In the genomic region with DNA sequence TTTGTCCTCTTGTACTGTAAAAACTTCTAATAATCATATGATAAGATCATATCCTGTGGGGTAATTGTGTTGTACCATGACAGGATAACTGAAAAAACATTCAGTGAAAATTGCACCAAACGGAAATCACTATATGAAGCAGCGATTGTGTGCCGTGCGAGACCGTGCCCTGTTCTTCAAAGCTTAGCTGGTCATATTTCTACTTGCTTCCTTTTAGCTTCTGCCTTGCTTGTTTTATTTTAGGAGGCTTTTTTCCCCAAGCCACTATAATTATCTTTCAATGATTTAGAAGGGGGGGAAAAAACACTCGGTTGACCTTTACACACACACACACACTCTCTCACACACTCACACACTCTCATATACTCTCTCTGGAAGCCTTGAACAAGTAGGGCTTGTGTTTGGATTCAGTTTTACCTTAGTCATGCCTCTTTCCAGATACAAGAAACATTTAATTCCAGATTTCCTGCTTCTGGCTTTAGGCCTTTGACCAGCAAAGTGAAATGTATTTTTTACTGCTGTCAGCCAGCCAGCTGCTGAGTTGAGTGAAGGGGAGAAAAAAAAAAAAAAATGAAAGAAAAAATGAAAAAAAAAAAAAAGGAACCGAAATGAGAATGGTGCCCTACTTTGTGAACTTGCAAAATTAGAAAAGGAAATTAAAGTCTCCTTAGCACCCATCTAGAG, we compare ENCODE assay signal across 1 cellular context.
TF ChIP-seq lines count a peak whose summit lies in the region.

No MANE protein-coding gene starts in this region.

TF ChIP-seq in SK-N-SH, 30 proteins besides CTCF, POLR2A, EP300 and RAD21 (continued from another document):
- TF ChIP-seq POLR2AphosphoS5 (IDR thresholded peaks at IDR 0.05; ENCODE audit: low read depth, low read length) (no peak), YY1 (IDR thresholded peaks at IDR 0.05; ENCODE audit: low read depth) (no peak), RFX5 (IDR thresholded peaks at IDR 0.05; ENCODE audit: low read length) (no peak), TCF12 (IDR thresholded peaks at IDR 0.05) (peak; percentile 27; the same call in 1 of the 2 replicates), JUND (IDR thresholded peaks at IDR 0.05) (no peak), FOSL2 (IDR thresholded peaks at IDR 0.05; ENCODE audit: borderline replicate concordance, low read depth) (peak; percentile 9; the same call in 1 of the 2 replicates), EZH2phosphoT487 (IDR thresholded peaks at IDR 0.05; ENCODE audit: borderline replicate concordance, low read depth) (no peak), SMC3 (IDR thresholded peaks at IDR 0.05; ENCODE audit: low read depth, low read length) (no peak), RCOR1 (IDR thresholded peaks at IDR 0.05; ENCODE audit: low read length) (no peak; the same call in 1 of the 2 replicates), ELF1 (IDR thresholded peaks at IDR 0.05) (no peak), SIN3A (IDR thresholded peaks at IDR 0.05; ENCODE audit: borderline replicate concordance, low read depth, low read length) (no peak), NFIC (IDR thresholded peaks at IDR 0.05; ENCODE audit: borderline replicate concordance) (no peak), NRF1 (IDR thresholded peaks at IDR 0.05; ENCODE audit: low read depth, low read length) (no peak), FOXM1 (IDR thresholded peaks at IDR 0.05; ENCODE audit: low read depth) (no peak), FOXJ3 (CRISPR knock-in tag; IDR thresholded peaks at IDR 0.05) (no peak)
- TF ChIP-seq, protein P1, sequence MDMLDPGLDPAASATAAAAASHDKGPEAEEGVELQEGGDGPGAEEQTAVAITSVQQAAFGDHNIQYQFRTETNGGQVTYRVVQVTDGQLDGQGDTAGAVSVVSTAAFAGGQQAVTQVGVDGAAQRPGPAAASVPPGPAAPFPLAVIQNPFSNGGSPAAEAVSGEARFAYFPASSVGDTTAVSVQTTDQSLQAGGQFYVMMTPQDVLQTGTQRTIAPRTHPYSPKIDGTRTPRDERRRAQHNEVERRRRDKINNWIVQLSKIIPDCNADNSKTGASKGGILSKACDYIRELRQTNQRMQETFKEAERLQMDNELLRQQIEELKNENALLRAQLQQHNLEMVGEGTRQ (IDR thresholded peaks at IDR 0.05; ENCODE audit: borderline replicate concordance, low read depth, low read length), result no peak
- TF ChIP-seq, protein P2, sequence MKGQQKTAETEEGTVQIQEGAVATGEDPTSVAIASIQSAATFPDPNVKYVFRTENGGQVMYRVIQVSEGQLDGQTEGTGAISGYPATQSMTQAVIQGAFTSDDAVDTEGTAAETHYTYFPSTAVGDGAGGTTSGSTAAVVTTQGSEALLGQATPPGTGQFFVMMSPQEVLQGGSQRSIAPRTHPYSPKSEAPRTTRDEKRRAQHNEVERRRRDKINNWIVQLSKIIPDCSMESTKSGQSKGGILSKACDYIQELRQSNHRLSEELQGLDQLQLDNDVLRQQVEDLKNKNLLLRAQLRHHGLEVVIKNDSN (IDR thresholded peaks at IDR 0.05; ENCODE audit: borderline replicate concordance, low read depth), result no peak
